Comparison of ENCODE assay signal across 25 cellular contexts in the genomic region with DNA sequence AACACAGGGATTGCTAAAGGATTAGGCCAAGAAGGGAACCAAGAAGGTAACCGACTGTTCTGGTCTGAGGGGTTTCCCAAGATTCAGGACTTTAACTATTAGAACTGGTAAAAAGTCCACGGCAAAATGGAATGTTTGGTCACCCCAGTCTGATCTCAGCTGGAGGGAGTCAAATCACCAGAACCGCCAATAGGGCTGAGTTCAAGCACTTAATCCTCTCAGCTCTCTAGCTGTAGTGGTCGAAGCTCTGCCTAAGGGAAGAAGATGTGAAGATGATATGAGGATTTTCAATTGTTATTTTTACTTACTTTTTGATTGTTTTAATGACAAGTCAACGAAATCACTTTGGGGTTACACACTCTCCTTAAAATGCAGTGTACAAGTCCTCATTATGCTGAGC. TPM values are rescaled to one million over a fixed set of nuclear protein-coding genes. Genes with fewer than 3 reads are reported as not detected.
DNase-seq lines count a peak whose midpoint lies in the region; ATAC-seq and TF ChIP-seq lines count a peak whose summit lies in the region.
"Had no signal": no experiment of that assay in that cellular context is flagged by ENCODE, and none has a peak within 500 bp of the region (broad histone marks: within the 10 kb centered on the region; RNA-seq: fewer than 3 reads in every experiment).

No MANE protein-coding gene starts in this region.

- H3K4me1 Mint-ChIP-seq in WTC11 = peaks cover 9% of the 10 kb centered on the region; the same call in 1 of the 2 replicates
- peaks cover 2% of the 10 kb centered on the region for H3K4me1 Mint-ChIP-seq in neural progenitor cell

- H3K9me3 Mint-ChIP-seq in WTC11 (no peaks in the 10 kb centered on the region), neural progenitor cell (no peaks in the 10 kb centered on the region)
- H3K9me3 Mint-ChIP-seq: CD4-positive, alpha-beta T cell; CD8-positive, alpha-beta T cell had no signal

- H3K27ac Mint-ChIP-seq in WTC11 = no peak overlapping the region
- H3K27ac Mint-ChIP-seq in neural progenitor cell = no peak overlapping the region
- H3K27ac Mint-ChIP-seq: B cell; CD4-positive, alpha-beta T cell; CD8-positive, alpha-beta T cell had no signal

- DNase-seq in NCI-H82 (lab: John Stamatoyannopoulos, UW) (peak; percentile 36), NCI-H82 treated with DMSO at 0.1 percent for 48 hours (lab: John Stamatoyannopoulos, UW; ENCODE audit: unreplicated experiment) (no peak), WTC11 (ENCODE audit: low spot score) (no peak), hepatocyte (ENCODE audit: low spot score) (no peak), neural progenitor cell (ENCODE audit: low spot score) (peak; percentile 17), NCI-H1930 (lab: John Stamatoyannopoulos, UW) (no peak), adrenal gland (no peak)
- DNase-seq: AML-193; Caco-2; Calu3; CD4-positive, alpha-beta T cell; CD8-positive, alpha-beta T cell; DND-41; EL; GDM1 had no signal

- H3K27ac ChIP-seq in hepatocyte (peak overlapping the region; percentile 53), neural progenitor cell (no peak overlapping the region), adrenal gland (no peak overlapping the region)
- H3K27ac ChIP-seq: 22Rv1; A549; BLaER1 treated with 17β-estradiol and CSF1 and Interleukin-3, amounts not matched to agents 10 nM and 100 nM; C4-2B had no signal

- no peak overlapping the region for H3K9ac ChIP-seq in neural progenitor cell
- H3K9ac ChIP-seq: BLaER1 treated with 17β-estradiol and CSF1 and Interleukin-3, amounts not matched to agents 10 nM and 100 nM had no signal

- H2AFZ ChIP-seq in hepatocyte (no peak overlapping the region), neural progenitor cell (replicated peaks) (peak overlapping the region; percentile 50)

- no peak for TF ChIP-seq CTCF in WTC11 (IDR thresholded peaks at IDR 0.05)
- no peak for TF ChIP-seq CTCF in hepatocyte (IDR thresholded peaks at IDR 0.05; ENCODE audit: poor library complexity)
- no peak for TF ChIP-seq CTCF in neural progenitor cell (IDR thresholded peaks at IDR 0.05)
- TF ChIP-seq CTCF in adrenal gland (IDR thresholded peaks at IDR 0.05) = no peak

- H3K36me3 Mint-ChIP-seq in WTC11 (no peaks in the 10 kb centered on the region), neural progenitor cell (no peaks in the 10 kb centered on the region)
- H3K36me3 Mint-ChIP-seq: CD8-positive, alpha-beta T cell had no signal

- POLR2A ChIA-PET in WTC11 (lab: Charles Lee) = no interaction called here

- H3K9me3 ChIP-seq in hepatocyte (ENCODE audit: low read depth) = no peaks in the 10 kb centered on the region
- H3K9me3 ChIP-seq in neural progenitor cell (ENCODE audit: low read depth) = no peaks in the 10 kb centered on the region
- H3K9me3 ChIP-seq in adrenal gland (replicated peaks in 1 of 3) = no peaks in the 10 kb centered on the region
- H3K9me3 ChIP-seq: A549; BLaER1 treated with 17β-estradiol and CSF1 and Interleukin-3, amounts not matched to agents 10 nM and 100 nM; Caco-2 had no signal

- H3K4me3 ChIP-seq in hepatocyte (no peak overlapping the region), neural progenitor cell (no peak overlapping the region), adrenal gland (no peak overlapping the region)
- H3K4me3 ChIP-seq: A549; BLaER1 treated with 17β-estradiol and CSF1 and Interleukin-3, amounts not matched to agents 10 nM and 100 nM; GM12878 had no signal

- H3K27me3 ChIP-seq in hepatocyte (no peaks in the 10 kb centered on the region), neural progenitor cell (no peaks in the 10 kb centered on the region), adrenal gland (no peaks in the 10 kb centered on the region)
- H3K27me3 ChIP-seq: BLaER1 treated with 17β-estradiol and CSF1 and Interleukin-3, amounts not matched to agents 10 nM and 100 nM had no signal

- no peak for TF ChIP-seq POLR2A in adrenal gland (IDR thresholded peaks at IDR 0.05)

- H3K27me3 Mint-ChIP-seq in WTC11 (ENCODE audit: low read depth) (no peaks in the 10 kb centered on the region), neural progenitor cell (ENCODE audit: insufficient read depth, low read depth) (peaks cover 4% of the 10 kb centered on the region)
- H3K27me3 Mint-ChIP-seq: CD4-positive, alpha-beta T cell had no signal

- 72% methylated on average over 5 of the region's 5 CpGs for WGBS in hepatocyte (ENCODE audit: low lambda C conversion rate, missing lambda C conversion rate)
- WGBS in adrenal gland, 4 donors = 69 to 77% (median 76%) methylated on average over 5 of the region's 5 CpGs

- peaks cover 8% of the 10 kb centered on the region for H3F3A ChIP-seq in neural progenitor cell (ENCODE audit: low read depth)

- CTCF ChIA-PET in WTC11 (lab: Charles Lee) = interaction anchor here (0.9 to 1.3 kb wide), 2 partner anchors 11 to 39 kb away, joined by 3 to 6 read pairs; no protein-coding TSS in a partner anchor

- H3K4me2 ChIP-seq in hepatocyte (no peak overlapping the region), neural progenitor cell (no peak overlapping the region)
- H3K4me2 ChIP-seq: A549; BLaER1 treated with 17β-estradiol and CSF1 and Interleukin-3, amounts not matched to agents 10 nM and 100 nM had no signal

- H4K20me1 ChIP-seq in hepatocyte (ENCODE audit: insufficient read depth, poor library complexity, severe bottlenecking) (no peaks in the 10 kb centered on the region), neural progenitor cell (ENCODE audit: low read depth) (no peaks in the 10 kb centered on the region)
- H4K20me1 ChIP-seq: BLaER1 treated with 17β-estradiol and CSF1 and Interleukin-3, amounts not matched to agents 10 nM and 100 nM had no signal

- no peaks in the 10 kb centered on the region for H3K9me2 ChIP-seq in hepatocyte (replicated peaks; ENCODE audit: insufficient read depth)

- H3K4me3 Mint-ChIP-seq in WTC11 (no peak overlapping the region), neural progenitor cell (no peak overlapping the region)
- H3K4me3 Mint-ChIP-seq: B cell; CD4-positive, alpha-beta T cell; CD8-positive, alpha-beta T cell had no signal

- intact Hi-C loops in adrenal gland (cut with DNase I) = no loop called here

- H3K79me2 ChIP-seq in hepatocyte = no peaks in the 10 kb centered on the region
- no peaks in the 10 kb centered on the region for H3K79me2 ChIP-seq in neural progenitor cell (ENCODE audit: low read depth)

- H3K36me3 ChIP-seq in hepatocyte (replicated peaks; ENCODE audit: insufficient read depth, low read depth) (no peaks in the 10 kb centered on the region), neural progenitor cell (no peaks in the 10 kb centered on the region), adrenal gland (replicated peaks in 1 of 2) (no peaks in the 10 kb centered on the region)
- H3K36me3 ChIP-seq: BLaER1 treated with 17β-estradiol and CSF1 and Interleukin-3, amounts not matched to agents 10 nM and 100 nM had no signal

- ATAC-seq in WTC11 = peak; percentile 62
- no peak for ATAC-seq in GM19023 (IDR thresholded peaks at IDR 0.05; ENCODE audit: unreplicated experiment)
- ATAC-seq: A549; CD8-positive, alpha-beta T cell; GM12878 had no signal

- H3K4me1 ChIP-seq in hepatocyte (ENCODE audit: insufficient read depth) (no peaks in the 10 kb centered on the region), neural progenitor cell (peaks cover 9% of the 10 kb centered on the region), adrenal gland (replicated peaks in 1 of 2) (no peaks in the 10 kb centered on the region)
- H3K4me1 ChIP-seq: A549, Caco-2 had no signal

TF ChIP-seq in WTC11, 78 proteins besides CTCF, POLR2A, EP300 and RAD21 (continues in another document):
- no peak for TF ChIP-seq SP1 (CRISPR knock-in tag; conservative IDR thresholded peaks at IDR 0.05)
- no peak for TF ChIP-seq FOXP1 (CRISPR knock-in tag; IDR thresholded peaks at IDR 0.05; ENCODE audit: borderline replicate concordance)
- no peak for TF ChIP-seq NR3C1 (CRISPR knock-in tag; conservative IDR thresholded peaks at IDR 0.05; ENCODE audit: low read depth)
- TF ChIP-seq ATF6 (CRISPR knock-in tag; IDR thresholded peaks at IDR 0.05) = no peak
- no peak for TF ChIP-seq FOXK1 (CRISPR knock-in tag; IDR thresholded peaks at IDR 0.05)
- TF ChIP-seq SMAD4 (CRISPR knock-in tag; IDR thresholded peaks at IDR 0.05) = no peak
- TF ChIP-seq CREB1 (CRISPR knock-in tag; IDR thresholded peaks at IDR 0.05) = no peak
- TF ChIP-seq, protein P1, sequence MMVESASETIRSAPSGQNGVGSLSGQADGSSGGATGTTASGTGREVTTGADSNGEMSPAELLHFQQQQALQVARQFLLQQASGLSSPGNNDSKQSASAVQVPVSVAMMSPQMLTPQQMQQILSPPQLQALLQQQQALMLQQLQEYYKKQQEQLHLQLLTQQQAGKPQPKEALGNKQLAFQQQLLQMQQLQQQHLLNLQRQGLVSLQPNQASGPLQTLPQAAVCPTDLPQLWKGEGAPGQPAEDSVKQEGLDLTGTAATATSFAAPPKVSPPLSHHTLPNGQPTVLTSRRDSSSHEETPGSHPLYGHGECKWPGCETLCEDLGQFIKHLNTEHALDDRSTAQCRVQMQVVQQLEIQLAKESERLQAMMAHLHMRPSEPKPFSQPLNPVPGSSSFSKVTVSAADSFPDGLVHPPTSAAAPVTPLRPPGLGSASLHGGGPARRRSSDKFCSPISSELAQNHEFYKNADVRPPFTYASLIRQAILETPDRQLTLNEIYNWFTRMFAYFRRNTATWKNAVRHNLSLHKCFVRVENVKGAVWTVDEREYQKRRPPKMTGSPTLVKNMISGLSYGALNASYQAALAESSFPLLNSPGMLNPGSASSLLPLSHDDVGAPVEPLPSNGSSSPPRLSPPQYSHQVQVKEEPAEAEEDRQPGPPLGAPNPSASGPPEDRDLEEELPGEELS (CRISPR knock-in tag; IDR thresholded peaks at IDR 0.05) = no peak
- TF ChIP-seq ZNF416 (CRISPR knock-in tag; IDR thresholded peaks at IDR 0.05) = no peak
- TF ChIP-seq JUN (CRISPR knock-in tag; IDR thresholded peaks at IDR 0.05) = no peak

RNA-seq across cellular contexts. Expression of gene F5, which starts 29.1 kb away (rescaled TPM):
- total RNA-seq in WTC11 (2021) (0.20 to 0.21 TPM (median 0.21 TPM) in 3 replicates), hepatocyte (24.0 and 34.2 TPM in 2 replicates), neural progenitor cell (ENCODE audit: low replicate concordance) (not detected in 2 replicates), adrenal gland (under 1 TPM in 4 of 8 donors, not detected in 4; under 0.01 to 0.39 (median 0.11) TPM)
- polyA plus RNA-seq in hepatocyte (20.4 and 21.5 TPM in 2 replicates), adrenal gland (under 1 TPM; 0.13 to 0.88 (median 0.64) TPM)
- total RNA-seq: A172, Daoy had no signal
- polyA plus RNA-seq: BJ had no signal

Comparison
In these comparisons a context has a peak if more than half of its experiments do, and no peak if none do; other contexts are left out.
1. DNase-seq: peak in NCI-H82 (single experiment) and neural progenitor cell (single experiment); none in NCI-H82 treated with DMSO at 0.1 percent for 48 hours (single experiment), WTC11 (single experiment), hepatocyte (single experiment), NCI-H1930 (0 of 2) and adrenal gland (0 of 7).
2. RNA of gene F5, which starts 29.1 kb away (total RNA-seq): 24.0 to 34.2 TPM in hepatocyte; 0.20 to 0.21 TPM in WTC11, under 0.01 to 0.39 TPM in adrenal gland and not detected in neural progenitor cell; every median in the first group is over 10 times any median in the second.